ENCODE assay signal across 20 cellular contexts in genomic region chr11:134536677-134537076, GRCh38.
DNase-seq lines count a peak whose midpoint lies in the region; ATAC-seq and TF ChIP-seq lines count a peak whose summit lies in the region.
"Had no signal": no experiment of that assay in that cellular context is flagged by ENCODE, and none has a peak within 500 bp of the region (broad histone marks: within the 10 kb centered on the region; RNA-seq: fewer than 3 reads in every experiment).

No MANE protein-coding gene starts in this region.

- H3K9ac ChIP-seq in endodermal cell (ENCODE audit: extremely low read depth, low read length, poor library complexity, severe bottlenecking), result no peak overlapping the region

- no peak overlapping the region for H3K4me3 Mint-ChIP-seq in activated CD8-positive, alpha-beta memory T cell treated with anti-CD3 and anti-CD28 coated beads, Interleukin-2, amount 10 ng/mL, durations not matched to agents 7 days and 5 days
- no peak overlapping the region for H3K4me3 Mint-ChIP-seq in endodermal cell
- H3K4me3 Mint-ChIP-seq: B cell; CD4-positive, alpha-beta T cell had no signal

- DNase-seq in activated CD8-positive, alpha-beta memory T cell treated with anti-CD3 and anti-CD28 coated beads, Interleukin-2, amount 50 U/mL, for 48 hours, result peak; percentile 30
- no peak for DNase-seq in activated CD8-positive, alpha-beta memory T cell treated with anti-CD3 and anti-CD28 coated beads, Interleukin-2, amount 10 ng/mL, durations not matched to agents 7 days and 5 days
- peak; percentile 28 for DNase-seq in H7
- DNase-seq in endodermal cell, result peak; percentile 29
- DNase-seq in stimulated activated CD8-positive, alpha-beta memory T cell treated with anti-CD3 and anti-CD28 coated beads, Interleukin-4, amount 100 ng/mL, for 48 hours, result peak; percentile 7
- DNase-seq: Calu3, GOT3, KBM-7, NCI-H1417, NCI-H187, NCI-H2227 treated with DMSO at 0.1 percent for 48 hours, NCI-H510A treated with DMSO at 0.1 percent for 48 hours, NCI-H774, SHP77 treated with DMSO at 0.1 percent for 48 hours had no signal

- H3K4me3 ChIP-seq in H7 (ENCODE audit: insufficient read depth, low read depth, low read length) (no peak overlapping the region), endodermal cell (ENCODE audit: low read length) (no peak overlapping the region)
- H3K4me3 ChIP-seq: GM12878 had no signal

- TF ChIP-seq CTCF in endodermal cell (conservative IDR thresholded peaks at IDR 0.05), result no peak

- H3K36me3 ChIP-seq in H7 (replicated peaks; ENCODE audit: control insufficient read depth, insufficient read depth, low read length) (no peaks in the 10 kb centered on the region), endodermal cell (ENCODE audit: control insufficient read depth, insufficient read depth, low read length) (no peaks in the 10 kb centered on the region)

- no peak for ATAC-seq in activated CD8-positive, alpha-beta memory T cell treated with anti-CD3 and anti-CD28 coated beads, Interleukin-2, amount 10 ng/mL, durations not matched to agents 7 days and 5 days
- ATAC-seq in HG02981 (IDR thresholded peaks at IDR 0.05; ENCODE audit: unreplicated experiment) (no peak), GM21723 (IDR thresholded peaks at IDR 0.05; ENCODE audit: unreplicated experiment) (no peak)
- ATAC-seq: GM12878, HepG2 had no signal

- H3K4me1 ChIP-seq in endodermal cell (ENCODE audit: control insufficient read depth, insufficient read depth, low read length), result no peaks in the 10 kb centered on the region

- no peak overlapping the region for H3K27ac ChIP-seq in endodermal cell (ENCODE audit: low read depth, low read length)

- H3K27me3 ChIP-seq in H7 (ENCODE audit: control insufficient read depth, insufficient read depth, low read length) (no peaks in the 10 kb centered on the region), endodermal cell (ENCODE audit: control insufficient read depth, insufficient read depth, low read length, poor library complexity, severe bottlenecking) (peaks cover 49% of the 10 kb centered on the region)

- CTCF ChIA-PET in activated CD8-positive, alpha-beta memory T cell treated with anti-CD3 and anti-CD28 coated beads, Interleukin-2, amount 10 ng/mL, durations not matched to agents 7 days and 5 days (lab: Charles Lee), result no interaction called here

- no peaks in the 10 kb centered on the region for H3K9me3 Mint-ChIP-seq in activated CD8-positive, alpha-beta memory T cell treated with anti-CD3 and anti-CD28 coated beads, Interleukin-2, amount 10 ng/mL, durations not matched to agents 7 days and 5 days (ENCODE audit: low read depth)
- peaks cover 2% of the 10 kb centered on the region for H3K9me3 Mint-ChIP-seq in endodermal cell
- H3K9me3 Mint-ChIP-seq: CD4-positive, alpha-beta T cell had no signal

- H3K36me3 Mint-ChIP-seq in activated CD8-positive, alpha-beta memory T cell treated with anti-CD3 and anti-CD28 coated beads, Interleukin-2, amount 10 ng/mL, durations not matched to agents 7 days and 5 days, result no peaks in the 10 kb centered on the region
- H3K36me3 Mint-ChIP-seq in endodermal cell (ENCODE audit: low read depth), result no peaks in the 10 kb centered on the region

- no peak overlapping the region for H3K27ac Mint-ChIP-seq in activated CD8-positive, alpha-beta memory T cell treated with anti-CD3 and anti-CD28 coated beads, Interleukin-2, amount 10 ng/mL, durations not matched to agents 7 days and 5 days
- no peak overlapping the region for H3K27ac Mint-ChIP-seq in endodermal cell
- H3K27ac Mint-ChIP-seq: B cell; CD4-positive, alpha-beta T cell had no signal

- H3K9me3 ChIP-seq in endodermal cell (ENCODE audit: control insufficient read depth, low read length), result no peaks in the 10 kb centered on the region

- H3K4me1 Mint-ChIP-seq in activated CD8-positive, alpha-beta memory T cell treated with anti-CD3 and anti-CD28 coated beads, Interleukin-2, amount 10 ng/mL, durations not matched to agents 7 days and 5 days, result peaks cover 7% of the 10 kb centered on the region
- no peaks in the 10 kb centered on the region for H3K4me1 Mint-ChIP-seq in endodermal cell

- WGBS in endodermal cell (ENCODE audit: insufficient coverage in 1 of 2, insufficient read length in 1 of 2), 2 experiments, result 90 to 91% methylated on average over 4 to 8 of the region's 8 CpGs

- H3K27me3 Mint-ChIP-seq in activated CD8-positive, alpha-beta memory T cell treated with anti-CD3 and anti-CD28 coated beads, Interleukin-2, amount 10 ng/mL, durations not matched to agents 7 days and 5 days, result peaks cover 28% of the 10 kb centered on the region
- H3K27me3 Mint-ChIP-seq in endodermal cell (ENCODE audit: insufficient read depth), result peaks cover 39% of the 10 kb centered on the region
